ENCODE assay signal across 10 cellular contexts in the genomic region with DNA sequence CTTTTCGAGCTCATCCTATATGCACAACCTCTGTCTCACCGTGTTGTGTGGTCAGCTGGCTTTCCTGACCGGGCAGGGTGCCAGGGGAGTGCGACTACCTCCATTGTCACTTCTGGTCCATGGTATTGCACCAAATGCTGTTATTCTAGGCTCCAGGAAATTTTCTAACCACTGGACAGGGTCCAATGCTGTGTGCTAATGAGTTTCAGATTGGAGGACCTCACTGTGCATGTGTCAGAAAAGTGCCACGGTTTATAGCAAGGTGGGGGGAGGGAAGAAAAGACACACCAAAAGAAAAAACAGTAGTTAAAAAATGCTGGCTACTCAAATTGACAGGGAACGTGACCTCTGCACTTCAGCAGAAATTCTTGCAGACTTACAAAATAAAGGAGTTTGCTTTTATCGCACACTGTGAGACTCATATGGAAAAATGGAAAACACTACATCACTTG.
DNase-seq lines count a peak whose midpoint lies in the region; ATAC-seq, FAIRE-seq and TF ChIP-seq lines count a peak whose summit lies in the region.
"Had no signal": no experiment of that assay in that cellular context is flagged by ENCODE, and none has a peak within 500 bp of the region (broad histone marks: within the 10 kb centered on the region; RNA-seq: fewer than 3 reads in every experiment).

No MANE protein-coding gene starts in this region.

- H3K9me3 Mint-ChIP-seq in activated T-helper 17 cell treated with anti-CD3 and anti-CD28 coated beads, Interleukin-2, amount 50 U/mL, for 72 hours: no peaks in the 10 kb centered on the region

- no peak for TF ChIP-seq EP300 in transverse colon (IDR thresholded peaks at IDR 0.05; ENCODE audit: low read depth)

- FAIRE-seq in islet of Langerhans (lab: Jason Lieb, UNC): peak; percentile 33

- no peak for ATAC-seq in activated T-helper 17 cell treated with anti-CD3 and anti-CD28 coated beads, Interleukin-2, amount 50 U/mL, for 72 hours (replicated peaks)
- ATAC-seq in HG03280 (IDR thresholded peaks at IDR 0.05; ENCODE audit: unreplicated experiment): no peak
- no peak for ATAC-seq in activated CD4-positive, CD25-positive, alpha-beta regulatory T cell treated with anti-CD3 and anti-CD28 coated beads, Interleukin-2, amount 50 U/mL, for 24 hours

- peak overlapping the region; percentile 17 to 79 (median 61) for H3K27ac ChIP-seq in transverse colon

- no peaks in the 10 kb centered on the region for H3K27me3 ChIP-seq in transverse colon

- TF ChIP-seq CTCF in transverse colon (IDR thresholded peaks at IDR 0.05): no peak

- DNase-seq in NCI-H345 (lab: John Stamatoyannopoulos, UW) (peak; percentile 7), NCI-H345 treated with DMSO at 0.1 percent for 48 hours (lab: John Stamatoyannopoulos, UW; ENCODE audit: unreplicated experiment) (no peak), transverse colon (peak; percentile 47), HUDEP-2 (lab: John Stamatoyannopoulos, UW; ENCODE audit: unreplicated experiment in 76 of 76) (no peak)
- DNase-seq: stimulated activated CD8-positive, alpha-beta memory T cell treated with anti-CD3 and anti-CD28 coated beads, Interleukin-4, amount 100 ng/mL, for 48 hours; T1000 had no signal

- 15 to 35% methylated on average over 5 to 7 of the region's 7 CpGs for WGBS in transverse colon (ENCODE audit: low coverage in 1 of 2), 2 donors

- no peak for TF ChIP-seq POLR2A in transverse colon (IDR thresholded peaks at IDR 0.05)

- H3K27me3 Mint-ChIP-seq in activated T-helper 17 cell treated with anti-CD3 and anti-CD28 coated beads, Interleukin-2, amount 50 U/mL, for 72 hours: no peaks in the 10 kb centered on the region

- H3K4me1 ChIP-seq in transverse colon: peaks cover 12 to 85% (median 46%) of the 10 kb centered on the region in 4 donors

- peak overlapping the region; percentile 18 for H3K27ac Mint-ChIP-seq in activated T-helper 17 cell treated with anti-CD3 and anti-CD28 coated beads, Interleukin-2, amount 50 U/mL, for 72 hours

- intact Hi-C loops in transverse colon (cut with DNase I; ENCODE audit: low total_unique reads): no loop called here

- no peak overlapping the region for H3K4me3 ChIP-seq in transverse colon

- peaks cover 93% of the 10 kb centered on the region for H3K36me3 Mint-ChIP-seq in activated T-helper 17 cell treated with anti-CD3 and anti-CD28 coated beads, Interleukin-2, amount 50 U/mL, for 72 hours (ENCODE audit: low read depth)

- H3K4me1 Mint-ChIP-seq in activated T-helper 17 cell treated with anti-CD3 and anti-CD28 coated beads, Interleukin-2, amount 50 U/mL, for 72 hours: peaks cover 61% of the 10 kb centered on the region

- no peaks in the 10 kb centered on the region for H3K36me3 ChIP-seq in transverse colon

- H3K9me3 ChIP-seq in transverse colon: no peaks in the 10 kb centered on the region

- in situ Hi-C loops in transverse colon (cut with MboI; ENCODE audit: low pct_ligation_motif_present in 1 of 4, low pct_unique_long_range_greater_than_20kb in 1 of 4, low sequenced_read_pairs in 3 of 4): no loop called here

- peak overlapping the region; percentile 81 for H3K4me3 Mint-ChIP-seq in activated T-helper 17 cell treated with anti-CD3 and anti-CD28 coated beads, Interleukin-2, amount 50 U/mL, for 72 hours

Comparison
In these comparisons a context has a peak if more than half of its experiments do, and no peak if none do; other contexts are left out.
1. DNase-seq: peak in NCI-H345 (single experiment) and transverse colon (single experiment); none in NCI-H345 treated with DMSO at 0.1 percent for 48 hours (single experiment) and HUDEP-2 (0 of 76).